ENCODE assay signal across 25 cellular contexts in the genomic region with DNA sequence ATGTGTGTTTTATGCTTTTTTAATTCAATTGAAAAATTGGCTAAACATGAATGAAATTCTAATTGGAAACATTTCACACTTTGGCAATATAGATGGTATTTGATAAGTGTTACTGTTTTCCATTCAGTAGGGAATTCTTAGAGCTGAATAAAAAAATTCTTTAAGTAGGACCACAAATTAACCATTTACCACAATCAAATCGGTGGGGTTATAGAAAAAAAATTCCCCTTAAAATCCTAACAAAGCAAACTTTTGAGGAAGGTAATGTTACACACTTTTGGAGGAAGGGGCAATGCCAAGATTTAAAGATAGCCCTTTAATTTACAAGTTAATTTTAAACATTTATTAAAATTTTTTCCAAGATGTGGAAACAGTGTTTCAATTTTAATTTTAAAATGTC.
DNase-seq lines count a peak whose midpoint lies in the region; ATAC-seq and TF ChIP-seq lines count a peak whose summit lies in the region.
"Had no signal": no experiment of that assay in that cellular context is flagged by ENCODE, and none has a peak within 500 bp of the region (broad histone marks: within the 10 kb centered on the region; RNA-seq: fewer than 3 reads in every experiment).

No MANE protein-coding gene starts in this region.

- H3K9me2 ChIP-seq in neural cell (ENCODE audit: insufficient read depth, low read length) (no peaks in the 10 kb centered on the region), GM23338 (ENCODE audit: insufficient read depth) (no peaks in the 10 kb centered on the region; the same call in 1 of the 2 replicates)

- H3K27ac Mint-ChIP-seq in GM23338 (no peak overlapping the region), Caco-2 (ENCODE audit: unreplicated experiment) (no peak overlapping the region)
- H3K27ac Mint-ChIP-seq in natural killer cell treated with Interleukin-12 subunit alpha and Interleukin-12 subunit beta and Interleukin-15 and Interleukin-18, amount 100 ng/mL, for 72 hours: no peak overlapping the region
- H3K27ac Mint-ChIP-seq: activated naive CD8-positive, alpha-beta T cell; naive thymus-derived CD8-positive, alpha-beta T cell had no signal

- H3K9me3 ChIP-seq in HUES64 (ENCODE audit: insufficient read depth, low read depth, low read length): no peaks in the 10 kb centered on the region
- no peaks in the 10 kb centered on the region for H3K9me3 ChIP-seq in neural cell (ENCODE audit: low read length)
- no peaks in the 10 kb centered on the region for H3K9me3 ChIP-seq in smooth muscle cell (replicated peaks; ENCODE audit: low read depth)
- no peaks in the 10 kb centered on the region for H3K9me3 ChIP-seq in Caco-2
- H3K9me3 ChIP-seq: HAP-1, heart left ventricle, pancreas, upper lobe of right lung had no signal

- intact Hi-C loops in dorsolateral prefrontal cortex (cut with DNase I) (loop anchor here (2.0 to 10.0 kb wide), 5 partner anchors 43 to 300 kb away; partner anchors contain the start of gene FIGN (in 1 of the 2)), Caco-2 (cut with micrococcal nuclease; ENCODE audit: unreplicated experiment) (no loop called here)

- H3K4me3 Mint-ChIP-seq in GM23338 (no peak overlapping the region), Caco-2 (ENCODE audit: unreplicated experiment) (no peak overlapping the region)
- no peak overlapping the region for H3K4me3 Mint-ChIP-seq in natural killer cell treated with Interleukin-12 subunit alpha and Interleukin-12 subunit beta and Interleukin-15 and Interleukin-18, amount 100 ng/mL, for 72 hours
- H3K4me3 Mint-ChIP-seq: activated naive CD8-positive, alpha-beta T cell; naive thymus-derived CD8-positive, alpha-beta T cell had no signal

- H3F3A ChIP-seq in neural cell (ENCODE audit: insufficient read depth, low read length, poor library complexity, severe bottlenecking) (peaks cover 3% of the 10 kb centered on the region), smooth muscle cell (ENCODE audit: low read depth) (no peaks in the 10 kb centered on the region), GM23338 (replicated peaks; ENCODE audit: low read depth) (no peaks in the 10 kb centered on the region)

- no peak for ATAC-seq in GM23338
- ATAC-seq in natural killer cell treated with Interleukin-12 subunit alpha and Interleukin-12 subunit beta and Interleukin-15 and Interleukin-18, amount 100 ng/mL, for 72 hours: no peak
- ATAC-seq: esophagus mucosa; naive thymus-derived CD8-positive, alpha-beta T cell; upper lobe of right lung had no signal

- H3K27ac ChIP-seq in HUES64 (ENCODE audit: low read depth, low read length) (peak overlapping the region; percentile 7; the same call in 1 of the 2 replicates), dorsolateral prefrontal cortex (peak overlapping the region in 38 of 59 donors; percentile 3 to 93 (median 82)), neural cell (ENCODE audit: low read length) (no peak overlapping the region), smooth muscle cell (ENCODE audit: low read depth) (peak overlapping the region; percentile 42), GM23338 (ENCODE audit: low read depth) (no peak overlapping the region)
- H3K27ac ChIP-seq: C4-2B, cardiac muscle cell, pancreas, upper lobe of right lung, WERI-Rb-1 had no signal

- DNase-seq in dorsolateral prefrontal cortex: no peak
- no peak for DNase-seq in smooth muscle cell (lab: John Stamatoyannopoulos, UW; ENCODE audit: unreplicated experiment)
- no peak for DNase-seq in anterior cingulate cortex (lab: John Stamatoyannopoulos, UW)
- DNase-seq in GM23338 (ENCODE audit: low spot score): no peak
- no peak for DNase-seq in Caco-2
- DNase-seq in natural killer cell treated with Interleukin-12 subunit alpha and Interleukin-12 subunit beta and Interleukin-15 and Interleukin-18, amount 100 ng/mL, for 72 hours (ENCODE audit: low spot score): no peak
- DNase-seq: activated CD4-positive, alpha-beta T cell treated with anti-CD3 and anti-CD28 coated beads for 48 hours; activated CD8-positive, alpha-beta memory T cell treated with anti-CD3 and anti-CD28 coated beads for 24 hours; activated T-cell treated with anti-CD3 and anti-CD28 coated beads for 4 hours; naive thymus-derived CD8-positive, alpha-beta T cell; NCI-H2029; pancreas; SIG-M5; stimulated activated CD4-positive, alpha-beta T cell treated with anti-CD3 and anti-CD28 coated beads, Interleukin-4, amount 100 ng/mL, for 4 hours; T-helper 9 cell; upper lobe of right lung; WERI-Rb-1 had no signal

- H4K20me1 ChIP-seq in neural cell (ENCODE audit: insufficient read depth): no peaks in the 10 kb centered on the region
- no peaks in the 10 kb centered on the region for H4K20me1 ChIP-seq in smooth muscle cell (ENCODE audit: low read depth)
- H4K20me1 ChIP-seq in GM23338 (replicated peaks; ENCODE audit: insufficient read depth): no peaks in the 10 kb centered on the region

- H3K4me1 Mint-ChIP-seq in GM23338: peaks cover 8% of the 10 kb centered on the region; the same call in 2 of the 3 replicates
- no peaks in the 10 kb centered on the region for H3K4me1 Mint-ChIP-seq in Caco-2 (ENCODE audit: low read depth, unreplicated experiment)
- H3K4me1 Mint-ChIP-seq in natural killer cell treated with Interleukin-12 subunit alpha and Interleukin-12 subunit beta and Interleukin-15 and Interleukin-18, amount 100 ng/mL, for 72 hours (ENCODE audit: low read depth in 2 of 2): no peaks in the 10 kb centered on the region
- H3K4me1 Mint-ChIP-seq: naive thymus-derived CD8-positive, alpha-beta T cell had no signal

- H3K27me3 ChIP-seq in HUES64 (ENCODE audit: insufficient read depth, low read length) (no peaks in the 10 kb centered on the region), dorsolateral prefrontal cortex (no peaks in the 10 kb centered on the region), neural cell (ENCODE audit: insufficient read depth, low read depth, low read length) (no peaks in the 10 kb centered on the region), smooth muscle cell (ENCODE audit: low read depth) (no peaks in the 10 kb centered on the region), GM23338 (ENCODE audit: insufficient read depth) (no peaks in the 10 kb centered on the region), Caco-2 (replicated peaks; ENCODE audit: control insufficient read depth, insufficient read depth, low read length) (no peaks in the 10 kb centered on the region)
- H3K27me3 ChIP-seq: cardiac muscle cell, heart left ventricle, pancreas, upper lobe of right lung had no signal

- BruUV-seq in Caco-2 (replicated peaks; lab: Mats Ljungman, UMichigan): no TSS peak

- no peak overlapping the region; the same call in 1 of the 2 replicates for H3K4me3 ChIP-seq in HUES64 (ENCODE audit: low read length)
- H3K4me3 ChIP-seq in dorsolateral prefrontal cortex: peak overlapping the region in 32 of 59 donors; percentile 0 to 60 (median 36)
- peak overlapping the region; percentile 8 for H3K4me3 ChIP-seq in neural cell (ENCODE audit: low read length)
- H3K4me3 ChIP-seq in smooth muscle cell: no peak overlapping the region
- H3K4me3 ChIP-seq in GM23338: no peak overlapping the region
- no peak overlapping the region for H3K4me3 ChIP-seq in Caco-2 (ENCODE audit: low read depth, low read length)
- H3K4me3 ChIP-seq: cardiac muscle cell, HAP-1, pancreas, upper lobe of right lung had no signal

- H3K79me2 ChIP-seq in neural cell (replicated peaks; ENCODE audit: insufficient read depth, low read length): no peaks in the 10 kb centered on the region
- H3K79me2 ChIP-seq in smooth muscle cell (ENCODE audit: low read depth): no peaks in the 10 kb centered on the region
- H3K79me2 ChIP-seq in GM23338 (replicated peaks; ENCODE audit: insufficient read depth): no peaks in the 10 kb centered on the region

- no peaks in the 10 kb centered on the region for H3K36me3 ChIP-seq in HUES64 (ENCODE audit: insufficient read depth, low read length)
- H3K36me3 ChIP-seq in neural cell (ENCODE audit: insufficient read depth, low read length): no peaks in the 10 kb centered on the region
- no peaks in the 10 kb centered on the region for H3K36me3 ChIP-seq in smooth muscle cell (ENCODE audit: low read depth)
- no peaks in the 10 kb centered on the region for H3K36me3 ChIP-seq in GM23338 (ENCODE audit: insufficient read depth)
- no peaks in the 10 kb centered on the region for H3K36me3 ChIP-seq in Caco-2 (ENCODE audit: control insufficient read depth, insufficient read depth, low read length)
- H3K36me3 ChIP-seq: cardiac muscle cell, HAP-1, heart left ventricle, pancreas, upper lobe of right lung, WERI-Rb-1 had no signal

- H3K4me2 ChIP-seq in neural cell (ENCODE audit: low read length): no peak overlapping the region
- no peak overlapping the region for H3K4me2 ChIP-seq in smooth muscle cell
- H3K4me2 ChIP-seq in GM23338: no peak overlapping the region

- no CpG with 5 or more reads among the region's 1 CpG for whole genome bisulfite sequencing in HUES64
- WGBS in smooth muscle cell (ENCODE audit: low lambda C conversion rate): 92% methylated on average over 1 of the region's 1 CpG

- peaks cover 38% of the 10 kb centered on the region; the same call in 1 of the 2 replicates for H3K4me1 ChIP-seq in HUES64 (ENCODE audit: insufficient read depth, low read length)
- peaks cover 19% of the 10 kb centered on the region for H3K4me1 ChIP-seq in smooth muscle cell (ENCODE audit: low read depth)
- H3K4me1 ChIP-seq in GM23338 (ENCODE audit: insufficient read depth): 0 out of 2 replicates have a peak, but pooled peaks cover 5% of the 10 kb centered on the region
- no peaks in the 10 kb centered on the region for H3K4me1 ChIP-seq in Caco-2
- H3K4me1 ChIP-seq: pancreas, upper lobe of right lung had no signal

- POLR2A ChIA-PET in Caco-2 (lab: Charles Lee): no interaction called here

- CTCF ChIA-PET in Caco-2 (lab: Charles Lee): no interaction called here

- H3K9ac ChIP-seq in HUES64 (ENCODE audit: low read depth, low read length) (no peak overlapping the region; the same call in 1 of the 2 replicates), neural cell (ENCODE audit: low read length) (no peak overlapping the region), smooth muscle cell (ENCODE audit: low read depth) (no peak overlapping the region)

- H3K9me3 Mint-ChIP-seq in GM23338: no peaks in the 10 kb centered on the region
- H3K9me3 Mint-ChIP-seq in Caco-2 (ENCODE audit: unreplicated experiment): no peaks in the 10 kb centered on the region
- peaks cover 1% of the 10 kb centered on the region for H3K9me3 Mint-ChIP-seq in natural killer cell treated with Interleukin-12 subunit alpha and Interleukin-12 subunit beta and Interleukin-15 and Interleukin-18, amount 100 ng/mL, for 72 hours

- H3K27me3 Mint-ChIP-seq in GM23338 (ENCODE audit: insufficient read depth, low read depth, poor library complexity): no peaks in the 10 kb centered on the region
- peaks cover 4% of the 10 kb centered on the region for H3K27me3 Mint-ChIP-seq in Caco-2 (ENCODE audit: insufficient read depth, unreplicated experiment)
- no peaks in the 10 kb centered on the region for H3K27me3 Mint-ChIP-seq in natural killer cell treated with Interleukin-12 subunit alpha and Interleukin-12 subunit beta and Interleukin-15 and Interleukin-18, amount 100 ng/mL, for 72 hours
- H3K27me3 Mint-ChIP-seq: activated naive CD8-positive, alpha-beta T cell; naive thymus-derived CD8-positive, alpha-beta T cell had no signal

- H3K36me3 Mint-ChIP-seq in GM23338 (ENCODE audit: low read depth) (no peaks in the 10 kb centered on the region), Caco-2 (ENCODE audit: insufficient read depth, unreplicated experiment) (no peaks in the 10 kb centered on the region)
- no peaks in the 10 kb centered on the region for H3K36me3 Mint-ChIP-seq in natural killer cell treated with Interleukin-12 subunit alpha and Interleukin-12 subunit beta and Interleukin-15 and Interleukin-18, amount 100 ng/mL, for 72 hours
- H3K36me3 Mint-ChIP-seq: activated naive CD8-positive, alpha-beta T cell; naive thymus-derived CD8-positive, alpha-beta T cell had no signal

- H2AFZ ChIP-seq in neural cell (ENCODE audit: low read depth, low read length): no peak overlapping the region
- H2AFZ ChIP-seq in smooth muscle cell (ENCODE audit: low read depth): peak overlapping the region; percentile 56
- no peak overlapping the region for H2AFZ ChIP-seq in GM23338

- TF ChIP-seq RAD21 in neural cell (conservative IDR thresholded peaks at IDR 0.05): no peak

- no peak for TF ChIP-seq EP300 in neural cell (conservative IDR thresholded peaks at IDR 0.05; ENCODE audit: poor library complexity, severe bottlenecking)

- TF ChIP-seq CTCF in dorsolateral prefrontal cortex (IDR thresholded peaks at IDR 0.05 in 54 of 56, conservative IDR thresholded peaks at IDR 0.05 in 2 of 56; ENCODE audit: low read depth in 1 of 56, partially characterized antibody in 56 of 56): no peak
- no peak for TF ChIP-seq CTCF in neural cell (IDR thresholded peaks at IDR 0.05; ENCODE audit: poor library complexity, severe bottlenecking)
- no peak for TF ChIP-seq CTCF in smooth muscle cell (IDR thresholded peaks at IDR 0.05; ENCODE audit: borderline replicate concordance, insufficient read depth, poor library complexity, severe bottlenecking)
- no peak for TF ChIP-seq CTCF in GM23338 (conservative IDR thresholded peaks at IDR 0.05; ENCODE audit: low read depth in 2 of 2)
- no peak for TF ChIP-seq CTCF in Caco-2 (IDR thresholded peaks at IDR 0.05; ENCODE audit: insufficient read depth in 1 of 2, low read depth in 1 of 2, low read length in 1 of 2, severe bottlenecking in 1 of 2, unreplicated experiment in 1 of 2)

Comparison
In these comparisons a context has a peak if more than half of its experiments do, and no peak if none do; other contexts are left out.
1. H3K27ac ChIP-seq: peak in HUES64 (single experiment), dorsolateral prefrontal cortex (38 of 59) and smooth muscle cell (single experiment); none in neural cell (single experiment) and GM23338 (single experiment).
2. H3K4me3 ChIP-seq: peak in dorsolateral prefrontal cortex (32 of 59) and neural cell (single experiment); none in HUES64 (single experiment), smooth muscle cell (single experiment), GM23338 (single experiment) and Caco-2 (single experiment).